In the genomic region with DNA sequence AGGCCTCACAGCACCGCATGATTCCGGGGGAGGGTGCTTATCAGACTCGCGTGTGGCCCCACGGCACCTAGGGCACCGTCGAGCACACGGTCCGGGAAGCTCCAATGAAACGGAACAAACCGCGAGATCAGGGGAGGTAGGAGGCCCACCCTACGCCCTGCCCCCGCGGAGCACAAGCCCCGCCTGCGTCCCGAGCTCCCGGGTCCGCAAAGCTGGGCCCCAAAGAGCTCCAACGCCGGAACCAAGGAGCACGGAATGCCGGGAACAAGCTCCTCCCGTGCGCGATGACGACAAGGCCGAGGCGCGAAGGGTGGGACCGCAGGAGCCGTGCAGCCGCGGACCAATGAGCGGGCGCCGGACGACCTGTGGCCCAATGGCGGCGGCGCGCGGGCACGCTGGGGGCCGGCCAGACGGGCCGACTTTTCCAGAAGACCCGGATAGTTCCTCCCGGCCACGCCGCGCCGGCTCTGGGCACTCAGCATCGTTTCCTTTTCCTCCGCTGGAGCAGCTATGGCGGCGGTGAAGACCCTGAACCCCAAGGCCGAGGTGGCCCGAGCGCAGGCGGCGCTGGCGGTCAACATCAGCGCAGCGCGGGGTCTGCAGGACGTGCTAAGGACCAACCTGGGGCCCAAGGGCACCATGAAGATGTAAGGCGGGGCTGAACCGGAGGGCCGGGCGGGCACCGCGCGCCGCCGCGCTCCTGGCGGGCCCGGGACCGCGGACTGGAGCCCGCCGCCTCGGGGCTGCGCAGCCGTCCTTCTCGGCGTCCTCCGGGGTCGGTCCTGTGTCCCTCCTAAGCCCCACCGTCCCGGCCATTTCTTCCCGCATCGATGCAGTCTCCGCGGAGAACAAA, we compare ENCODE assay signal across 8 cellular contexts. TPM values are rescaled to one million over a fixed set of nuclear protein-coding genes. Genes with fewer than 3 reads are reported as not detected.
DNase-seq lines count a peak whose midpoint lies in the region; ATAC-seq and TF ChIP-seq lines count a peak whose summit lies in the region.

A gene with protein sequence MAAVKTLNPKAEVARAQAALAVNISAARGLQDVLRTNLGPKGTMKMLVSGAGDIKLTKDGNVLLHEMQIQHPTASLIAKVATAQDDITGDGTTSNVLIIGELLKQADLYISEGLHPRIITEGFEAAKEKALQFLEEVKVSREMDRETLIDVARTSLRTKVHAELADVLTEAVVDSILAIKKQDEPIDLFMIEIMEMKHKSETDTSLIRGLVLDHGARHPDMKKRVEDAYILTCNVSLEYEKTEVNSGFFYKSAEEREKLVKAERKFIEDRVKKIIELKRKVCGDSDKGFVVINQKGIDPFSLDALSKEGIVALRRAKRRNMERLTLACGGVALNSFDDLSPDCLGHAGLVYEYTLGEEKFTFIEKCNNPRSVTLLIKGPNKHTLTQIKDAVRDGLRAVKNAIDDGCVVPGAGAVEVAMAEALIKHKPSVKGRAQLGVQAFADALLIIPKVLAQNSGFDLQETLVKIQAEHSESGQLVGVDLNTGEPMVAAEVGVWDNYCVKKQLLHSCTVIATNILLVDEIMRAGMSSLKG (plus strand): TSS at position 427 of the 853 bp plus-strand sequence. CDS start 84 bp downstream, at position 511.
A gene (minus strand): TSS at position 106 of the 853 bp plus-strand sequence. CDS start 30,232 bp downstream, outside the sequence.

- H3K4me3 ChIP-seq in DOHH2 (ENCODE audit: low read length) (peak within 1 kb of the TSS; percentile 77), GM23338 (peak within 1 kb of the TSS; percentile 100), fibroblast of lung (replicated peaks in 1 of 4; ENCODE audit: control extremely low read depth in 1 of 4, insufficient read depth in 1 of 4, low read depth in 3 of 4, low read length in 4 of 4) (peak within 1 kb of the TSS; percentile 50 to 99 (median 88))

- DNase-seq in GM23338 (ENCODE audit: low spot score), result peak; percentile 99
- DNase-seq in LHCN-M2 (ENCODE audit: low read depth), result peak; percentile 99
- DNase-seq in RPMI8226, result peak; percentile 97
- DNase-seq in activated T-helper 1 cell treated with anti-CD3 and anti-CD28 coated beads, Interleukin-2, amount 50 U/mL, for 16 hours (ENCODE audit: low read depth in 1 of 2, low spot score in 1 of 2), result peak; percentile 77 to 86
- peak; percentile 98 to 99 for DNase-seq in fibroblast of lung (ENCODE audit: low read depth in 2 of 2)
- peak; percentile 69 to 91 (median 84) for DNase-seq in naive thymus-derived CD8-positive, alpha-beta T cell
- peak; percentile 69 to 89 (median 81) for DNase-seq in stimulated activated naive CD4-positive, alpha-beta T cell (lab: John Stamatoyannopoulos, UW)

- H3K27ac ChIP-seq in DOHH2 (ENCODE audit: low read depth, low read length) (peak within 1 kb of the TSS; percentile 77), GM23338 (ENCODE audit: low read depth) (peak within 1 kb of the TSS; percentile 97), fibroblast of lung (ENCODE audit: insufficient read depth, low read length) (peak within 1 kb of the TSS; percentile 96)

- H3K9me3 ChIP-seq in DOHH2 (ENCODE audit: control insufficient read depth, insufficient read depth, low read length) (no peaks in the 10 kb centered on the region), fibroblast of lung (ENCODE audit: control insufficient read depth, insufficient read depth, low read depth, low read length) (no peaks in the 10 kb centered on the region)

- H3K4me1 ChIP-seq in DOHH2 (ENCODE audit: control insufficient read depth, low read length) (peaks cover 54% of the 10 kb centered on the region), GM23338 (ENCODE audit: insufficient read depth) (peaks cover 17% of the 10 kb centered on the region), fibroblast of lung (ENCODE audit: control insufficient read depth, extremely low read depth, insufficient read depth, low read length) (no peaks in the 10 kb centered on the region)

- H3K4me3 Mint-ChIP-seq in GM23338, result peak within 1 kb of the TSS; percentile 96
- peak within 1 kb of the TSS; percentile 91 to 99 (median 96) for H3K4me3 Mint-ChIP-seq in naive thymus-derived CD8-positive, alpha-beta T cell

- peaks cover 11% of the 10 kb centered on the region for H4K20me1 ChIP-seq in DOHH2 (ENCODE audit: control insufficient read depth, insufficient read depth, low read depth, low read length)
- peaks cover 3% of the 10 kb centered on the region; the same call in 1 of the 2 replicates for H4K20me1 ChIP-seq in GM23338 (replicated peaks; ENCODE audit: insufficient read depth)
- H4K20me1 ChIP-seq in fibroblast of lung (ENCODE audit: control insufficient read depth, extremely low read depth, insufficient read depth, low read length), result no peaks in the 10 kb centered on the region

- H3K9ac ChIP-seq in fibroblast of lung (ENCODE audit: insufficient read depth, low read length), result peak within 1 kb of the TSS; percentile 80

- H3F3A ChIP-seq in DOHH2 (ENCODE audit: control insufficient read depth, insufficient read depth), result peaks cover 37% of the 10 kb centered on the region
- H3F3A ChIP-seq in GM23338 (replicated peaks; ENCODE audit: low read depth), result peaks cover 17% of the 10 kb centered on the region; the same call in 1 of the 2 replicates

- peaks cover 48% of the 10 kb centered on the region for H3K36me3 Mint-ChIP-seq in GM23338 (ENCODE audit: low read depth)
- H3K36me3 Mint-ChIP-seq in naive thymus-derived CD8-positive, alpha-beta T cell, result peaks cover 0 to 36% (median 0%) of the 10 kb centered on the region in 3 donors

- H2AFZ ChIP-seq in GM23338 (peak within 1 kb of the TSS; percentile 64; the same call in 1 of the 2 replicates), fibroblast of lung (ENCODE audit: low read length) (peak within 1 kb of the TSS; percentile 90)

- H3K79me2 ChIP-seq in DOHH2 (ENCODE audit: control insufficient read depth, low read length), result peaks cover 97% of the 10 kb centered on the region
- H3K79me2 ChIP-seq in GM23338 (replicated peaks; ENCODE audit: insufficient read depth), result peaks cover 63% of the 10 kb centered on the region
- peaks cover 40% of the 10 kb centered on the region for H3K79me2 ChIP-seq in fibroblast of lung (ENCODE audit: control insufficient read depth, insufficient read depth, low read length)

- peaks cover 2% of the 10 kb centered on the region; the same call in 1 of the 3 replicates for H3K9me3 Mint-ChIP-seq in GM23338
- no peaks in the 10 kb centered on the region for H3K9me3 Mint-ChIP-seq in naive thymus-derived CD8-positive, alpha-beta T cell

- H3K27me3 ChIP-seq in DOHH2 (ENCODE audit: control insufficient read depth, low read length), result no peaks in the 10 kb centered on the region
- no peaks in the 10 kb centered on the region for H3K27me3 ChIP-seq in GM23338 (ENCODE audit: insufficient read depth)
- H3K27me3 ChIP-seq in fibroblast of lung (ENCODE audit: control insufficient read depth, insufficient read depth, low read length), result no peaks in the 10 kb centered on the region

- POLR2A ChIA-PET in naive thymus-derived CD8-positive, alpha-beta T cell (lab: Charles Lee), result interaction anchor here (0.6 to 2.2 kb wide), 11 partner anchors 8 to 685 kb away, joined by 3 to 42 read pairs (median 3); a partner anchor contains a TSS

- H3K36me3 ChIP-seq in DOHH2 (ENCODE audit: control insufficient read depth, low read length), result peaks cover 84% of the 10 kb centered on the region
- peaks cover 38% of the 10 kb centered on the region for H3K36me3 ChIP-seq in GM23338 (ENCODE audit: insufficient read depth)
- H3K36me3 ChIP-seq in fibroblast of lung (ENCODE audit: control insufficient read depth, insufficient read depth, low read length), result peaks cover 7% of the 10 kb centered on the region

- H3K9me2 ChIP-seq in DOHH2 (replicated peaks; ENCODE audit: control insufficient read depth, low read length) (no peaks in the 10 kb centered on the region), GM23338 (ENCODE audit: insufficient read depth) (no peaks in the 10 kb centered on the region)

- TF ChIP-seq CTCF in DOHH2 (IDR thresholded peaks at IDR 0.05; ENCODE audit: low read depth, low read length, poor library complexity, severe bottlenecking) (no peak), GM23338 (conservative IDR thresholded peaks at IDR 0.05; ENCODE audit: low read depth in 2 of 2) (no peak), fibroblast of lung (conservative IDR thresholded peaks at IDR 0.05 in 1 of 2, IDR thresholded peaks at IDR 0.05 in 1 of 2; ENCODE audit: low read depth in 1 of 2, low read length in 2 of 2) (no peak)

- H3K27me3 Mint-ChIP-seq in GM23338 (ENCODE audit: insufficient read depth, low read depth, poor library complexity), result no peaks in the 10 kb centered on the region
- H3K27me3 Mint-ChIP-seq in naive thymus-derived CD8-positive, alpha-beta T cell, result no peaks in the 10 kb centered on the region

- peak within 1 kb of the TSS; percentile 75 for H3K4me2 ChIP-seq in DOHH2 (ENCODE audit: low read length)
- peak within 1 kb of the TSS; percentile 100 for H3K4me2 ChIP-seq in GM23338
- peak within 1 kb of the TSS; percentile 91 for H3K4me2 ChIP-seq in fibroblast of lung (ENCODE audit: extremely low read depth, insufficient read depth, low read length)

- peaks cover 10% of the 10 kb centered on the region; the same call in 2 of the 3 replicates for H3K4me1 Mint-ChIP-seq in GM23338
- H3K4me1 Mint-ChIP-seq in naive thymus-derived CD8-positive, alpha-beta T cell, result peaks cover 4 to 44% (median 32%) of the 10 kb centered on the region in 4 donors

- ATAC-seq in GM23338, result peak; percentile 93
- ATAC-seq in naive thymus-derived CD8-positive, alpha-beta T cell, result peak; percentile 85 to 94

- peak within 1 kb of the TSS; percentile 99 for H3K27ac Mint-ChIP-seq in GM23338
- H3K27ac Mint-ChIP-seq in naive thymus-derived CD8-positive, alpha-beta T cell, result peak within 1 kb of the TSS; percentile 82 to 97 (median 96)

RNA-seq across cellular contexts. Expression of the first gene that starts in this region (rescaled TPM):
- total RNA-seq in GM23338 (2014; rRNA removed; shearing (Covaris generic)), result 266 and 318 TPM in 2 replicates
- polyA plus RNA-seq in GM23338 (2016; fragmentation: Nextera tagmentation; extraction: Ambion mirVana) (497 and 505 TPM in 2 replicates), fibroblast of lung (172 and 266 TPM in 2 replicates)
- total RNA-seq in LHCN-M2 (2014; rRNA removed) (318 and 320 TPM in 2 replicates), fibroblast of lung (158 and 168 TPM in 2 replicates)
- polyA plus RNA-seq in LHCN-M2 (2012), result 153 TPM
- 113 and 185 TPM in 2 replicates for polyA plus RNA-seq in fibroblast of lung (2012)
- 13.5 and 46.1 TPM in 2 replicates for polyA minus RNA-seq in fibroblast of lung (ENCODE audit: low replicate concordance)
- total RNA-seq in naive thymus-derived CD8-positive, alpha-beta T cell, result 10 to 100 TPM; 85.4 to 90.3 TPM
- polyA plus RNA-seq in naive thymus-derived CD8-positive, alpha-beta T cell, result 100 to 1,000 TPM in 1 of 3 donors, 10 to 100 TPM in 2; 86.8 to 103 (median 97.5) TPM

RNA-seq across cellular contexts. Expression of the second gene that starts in this region (rescaled TPM):
- total RNA-seq in GM23338 (2014; rRNA removed; shearing (Covaris generic)), result 143 and 149 TPM in 2 replicates
- 35.8 and 38.3 TPM in 2 replicates for polyA plus RNA-seq in GM23338 (2016; fragmentation: Nextera tagmentation; extraction: Ambion mirVana)
- 81.0 and 103 TPM in 2 replicates for total RNA-seq in LHCN-M2 (2014; rRNA removed)
- polyA plus RNA-seq in LHCN-M2 (2012), result 24.8 TPM
- 61.1 and 74.3 TPM in 2 replicates for total RNA-seq in fibroblast of lung
- 14.4 and 19.9 TPM in 2 replicates for polyA plus RNA-seq in fibroblast of lung
- 12.6 and 14.2 TPM in 2 replicates for polyA plus RNA-seq in fibroblast of lung (2012)
- polyA minus RNA-seq in fibroblast of lung (ENCODE audit: low replicate concordance), result 2.7 and 21.0 TPM in 2 replicates
- total RNA-seq in naive thymus-derived CD8-positive, alpha-beta T cell, result 1 to 10 TPM; 6.2 to 7.8 TPM
- 1 to 10 TPM; 5.7 to 8.0 (median 6.9) TPM for polyA plus RNA-seq in naive thymus-derived CD8-positive, alpha-beta T cell

Comparison
In these comparisons a context has a peak if more than half of its experiments do, and no peak if none do; other contexts are left out.
1. Peak in every context shown above with its lines: DNase-seq, ATAC-seq, H3K4me3 ChIP-seq and H3K27ac ChIP-seq.